ENCODE assay signal across 8 cellular contexts in genomic region chr14:55051426-55052258, GRCh38. TPM values are rescaled to one million over a fixed set of nuclear protein-coding genes. Genes with fewer than 3 reads are reported as not detected.
DNase-seq lines count a peak whose midpoint lies in the region; TF ChIP-seq lines count a peak whose summit lies in the region.

MAPK1IP1L (plus strand) TSS chr14:55051647; CDS start chr14:55061684, 10,037 bp downstream.

- H4K20me1 ChIP-seq in H9 (ENCODE audit: control insufficient read depth, insufficient read depth, insufficient read length) (no peaks in the 10 kb centered on the region), neural progenitor cell (ENCODE audit: low read depth) (peaks cover 14% of the 10 kb centered on the region)

- H4K5ac ChIP-seq in H9 (ENCODE audit: insufficient read length, low read depth, low read length), result peak within 1 kb of the TSS; percentile 100

- WGBS in H9 (ENCODE audit: extremely low coverage, insufficient read length, low lambda C conversion rate), result no CpG with 5 or more reads among the region's 97 CpGs

- H3K9ac ChIP-seq in H9 (ENCODE audit: extremely low read depth, insufficient read length, low read length) (peak within 1 kb of the TSS; percentile 100), neural progenitor cell (peak within 1 kb of the TSS; percentile 99)

- peaks cover 10% of the 10 kb centered on the region for H3K23me2 ChIP-seq in H9 (ENCODE audit: insufficient read length, low read depth, low read length, poor library complexity, severe bottlenecking)

- H3K79me1 ChIP-seq in H9 (ENCODE audit: insufficient read depth, low read depth, low read length, poor library complexity, severe bottlenecking), result peaks cover 7% of the 10 kb centered on the region

- H3K36me3 Mint-ChIP-seq in H9 (ENCODE audit: insufficient read depth in 1 of 3, low read depth in 3 of 3) (peaks cover 11 to 25% (median 23%) of the 10 kb centered on the region in 3 experiments; a peak in 6 of 7 replicates), neural progenitor cell (peaks cover 36% of the 10 kb centered on the region)

- H2AFZ ChIP-seq in H9 (ENCODE audit: low read length), result peak within 1 kb of the TSS; percentile 98
- peak within 1 kb of the TSS; percentile 99 for H2AFZ ChIP-seq in neural progenitor cell (replicated peaks)

- H3K4me3 ChIP-seq in MG63, result peak within 1 kb of the TSS; percentile 99
- H3K4me3 ChIP-seq in foreskin fibroblast (ENCODE audit: low read depth in 1 of 2, low read length in 2 of 2), result peak within 1 kb of the TSS; percentile 78 to 99
- H3K4me3 ChIP-seq in neural progenitor cell, result peak within 1 kb of the TSS; percentile 94

- H3K4me1 Mint-ChIP-seq in H9 (peaks cover 30% of the 10 kb centered on the region in 2 experiments), neural progenitor cell (peaks cover 23% of the 10 kb centered on the region)

- H3K4me2 ChIP-seq in H9 (ENCODE audit: insufficient read depth, insufficient read length, low read length) (peak within 1 kb of the TSS; percentile 93), neural progenitor cell (peak within 1 kb of the TSS; percentile 79)

- H4K8ac ChIP-seq in H9 (replicated peaks; ENCODE audit: insufficient read length, low read depth, low read length), result peak within 1 kb of the TSS; percentile 99

- H2AK5ac ChIP-seq in H9 (ENCODE audit: insufficient read length, low read length), result peak within 1 kb of the TSS; percentile 66

- no peaks in the 10 kb centered on the region for H3K9me3 ChIP-seq in H9 (ENCODE audit: control insufficient read depth, low read depth, low read length)
- H3K9me3 ChIP-seq in MG63, result no peaks in the 10 kb centered on the region
- no peaks in the 10 kb centered on the region for H3K9me3 ChIP-seq in neural progenitor cell (ENCODE audit: low read depth)

- H2BK5ac ChIP-seq in H9 (ENCODE audit: insufficient read length, low read length), result peak within 1 kb of the TSS; percentile 99

- peak within 1 kb of the TSS; percentile 97 for H2BK12ac ChIP-seq in H9 (ENCODE audit: insufficient read length, low read depth, low read length)

- no peaks in the 10 kb centered on the region for H3K27me3 Mint-ChIP-seq in H9 (ENCODE audit: low read depth)
- H3K27me3 Mint-ChIP-seq in neural progenitor cell (ENCODE audit: insufficient read depth, low read depth), result peaks cover 3% of the 10 kb centered on the region

- no peak within 1 kb of the TSS for H3K23ac ChIP-seq in H9 (ENCODE audit: insufficient read length, low read depth, low read length)

- H3K14ac ChIP-seq in H9 (ENCODE audit: insufficient read depth, low read length), result peak within 1 kb of the TSS; percentile 99

- TF ChIP-seq CTCF in H9 (conservative IDR thresholded peaks at IDR 0.05) (peak; percentile 100), foreskin fibroblast (IDR thresholded peaks at IDR 0.05; ENCODE audit: low read depth, low read length) (peak; percentile 98), neural progenitor cell (IDR thresholded peaks at IDR 0.05) (peak; percentile 96)

- no peaks in the 10 kb centered on the region; the same call in 1 of the 2 replicates for H3K4me1 ChIP-seq in H9 (ENCODE audit: insufficient read depth, low read length)
- peaks cover 23% of the 10 kb centered on the region for H3K4me1 ChIP-seq in neural progenitor cell

- no peak within 1 kb of the TSS for H2BK15ac ChIP-seq in H9 (ENCODE audit: low read depth, low read length)

- peak within 1 kb of the TSS; percentile 100; the same call in 1 of the 2 replicates for H3K4ac ChIP-seq in H9 (ENCODE audit: low read depth, low read length)

- H3K36me3 ChIP-seq in MG63 (peaks cover 35% of the 10 kb centered on the region), neural progenitor cell (peaks cover 20% of the 10 kb centered on the region)

- H3K9me3 Mint-ChIP-seq in H9 (no peaks in the 10 kb centered on the region; a peak in 1 of 5 replicates), neural progenitor cell (peaks cover 11% of the 10 kb centered on the region)

- H3K27me3 ChIP-seq in H9 (ENCODE audit: insufficient read depth, low read length), result no peaks in the 10 kb centered on the region
- H3K27me3 ChIP-seq in MG63, result no peaks in the 10 kb centered on the region
- no peaks in the 10 kb centered on the region for H3K27me3 ChIP-seq in neural progenitor cell

- DNase-seq in G401 (ENCODE audit: low spot score) (peak; percentile 86), H9 (peak; percentile 95), MG63 (peak; percentile 76), SHP77 treated with DMSO at 0.1 percent for 48 hours (lab: John Stamatoyannopoulos, UW) (peak; percentile 74), activated gamma-delta T cell (lab: John Stamatoyannopoulos, UW) (peak; percentile 86), foreskin fibroblast (peak; percentile 88 to 96), neural progenitor cell (ENCODE audit: low spot score) (peak; percentile 96), stromal cell of bone marrow (ENCODE audit: low read depth) (peak; percentile 86)

- H2BK120ac ChIP-seq in H9 (ENCODE audit: low read depth, low read length, poor library complexity, severe bottlenecking), result peak within 1 kb of the TSS; percentile 98

- H3K27ac ChIP-seq in H9 (ENCODE audit: insufficient read length, low read depth, low read length) (peak within 1 kb of the TSS; percentile 95), neural progenitor cell (peak within 1 kb of the TSS; percentile 100)

- peak within 1 kb of the TSS; percentile 90 for H4K91ac ChIP-seq in H9 (ENCODE audit: insufficient read length, low read depth, low read length)

- H3K27ac Mint-ChIP-seq in H9 (peak within 1 kb of the TSS; percentile 99), neural progenitor cell (peak within 1 kb of the TSS; percentile 100)

- peak within 1 kb of the TSS; percentile 100 for H3K18ac ChIP-seq in H9 (ENCODE audit: insufficient read length, low read depth, low read length)

- peak within 1 kb of the TSS; percentile 100 for H2BK20ac ChIP-seq in H9 (ENCODE audit: low read depth, low read length, poor library complexity, severe bottlenecking)

- peak within 1 kb of the TSS; percentile 100 for H3K56ac ChIP-seq in H9 (ENCODE audit: insufficient read length, low read depth, low read length)

- in situ Hi-C loops in G401 (cut with HindIII; ENCODE audit: low sequenced_read_pairs), result no loop called here

- H3F3A ChIP-seq in neural progenitor cell (ENCODE audit: low read depth), result peaks cover 20% of the 10 kb centered on the region

- H3K4me3 Mint-ChIP-seq in H9 (peak within 1 kb of the TSS; percentile 86 to 95), neural progenitor cell (peak within 1 kb of the TSS; percentile 97)

- H3K79me2 ChIP-seq in H9 (ENCODE audit: insufficient read depth, low read length), result peaks cover 27% of the 10 kb centered on the region; the same call in 1 of the 2 replicates
- H3K79me2 ChIP-seq in neural progenitor cell (ENCODE audit: low read depth), result peaks cover 51% of the 10 kb centered on the region

- H3T11ph ChIP-seq in H9 (ENCODE audit: low read length), result peak within 1 kb of the TSS; percentile 99

RNA-seq across cellular contexts. Expression of gene MAPK1IP1L, which starts in this region (rescaled TPM):
- total RNA-seq in G401 (2014; rRNA removed; shearing (Covaris generic)), result 17.6 and 33.1 TPM in 2 replicates
- total RNA-seq in H9 (2021), result 133 TPM in 2 replicates
- 14.8 and 15.0 TPM in 2 replicates for total RNA-seq in MG63 (2014; rRNA removed; shearing (Covaris generic); ENCODE audit: low replicate concordance)
- 72.6 and 125 TPM in 2 replicates for total RNA-seq in neural progenitor cell (ENCODE audit: low replicate concordance)

Comparison
In these comparisons a context has a peak if more than half of its experiments do, and no peak if none do; other contexts are left out.
1. Peak in every context shown above with its lines: DNase-seq, H3K4me3 ChIP-seq and H3K27ac ChIP-seq.